7 cellular contexts compared by ENCODE assay signal in the genomic region with DNA sequence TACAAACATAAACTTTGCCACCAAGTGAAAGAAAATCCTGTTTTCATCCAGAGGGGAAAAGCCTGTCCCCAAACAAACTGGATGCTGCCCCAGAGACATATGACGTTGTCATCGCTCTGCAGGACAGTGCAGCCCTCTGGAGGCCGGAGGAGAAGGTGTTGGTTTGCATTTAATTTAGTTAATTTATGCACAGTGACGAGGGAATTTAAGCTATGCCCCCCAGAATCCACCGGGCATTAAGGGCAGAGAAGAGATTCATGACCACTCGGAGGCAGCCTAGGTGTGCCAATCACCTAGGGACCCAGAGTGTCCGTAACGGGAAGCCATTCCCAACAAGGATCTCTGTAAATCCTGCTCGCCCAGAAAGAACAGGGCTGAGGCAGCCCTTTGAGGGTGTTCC. TPM values are rescaled to one million over a fixed set of nuclear protein-coding genes. Genes with fewer than 3 reads are reported as not detected.
DNase-seq lines count a peak whose midpoint lies in the region; ATAC-seq and FAIRE-seq lines count a peak whose summit lies in the region.

No MANE protein-coding gene starts in this region.

- peak; percentile 61 for ATAC-seq in GM21360 (IDR thresholded peaks at IDR 0.05; ENCODE audit: unreplicated experiment)
- ATAC-seq in HG02588 (IDR thresholded peaks at IDR 0.05; ENCODE audit: unreplicated experiment), result no peak
- no peak for ATAC-seq in GM19035 (IDR thresholded peaks at IDR 0.05; ENCODE audit: unreplicated experiment)

- FAIRE-seq in frontal cortex (lab: Jason Lieb, UNC), result no peak

- DNase-seq in OCI-M1 (lab: John Stamatoyannopoulos, UW), result peak; percentile 41
- peak; percentile 47 to 68 for DNase-seq in frontal cortex (ENCODE audit: low spot score in 2 of 2)
- peak in 7 of 10 donors; percentile 42 to 92 (median 53) for DNase-seq in posterior cingulate gyrus
- DNase-seq in SHP77 (lab: John Stamatoyannopoulos, UW), result no peak

- intact Hi-C loops in posterior cingulate gyrus (cut with DNase I), result no loop called here

RNA-seq across cellular contexts. Expression of a gene that starts 45.1 kb away (rescaled TPM):
- total RNA-seq in frontal cortex, result 20.0 TPM

Comparison
In these comparisons a context has a peak if more than half of its experiments do, and no peak if none do; other contexts are left out.
1. DNase-seq: peak in OCI-M1 (single experiment), frontal cortex (2 of 2) and posterior cingulate gyrus (7 of 10); none in SHP77 (0 of 2).